ENCODE assay signal across 14 cellular contexts in genomic region chr2:66441651-66442365, GRCh38. TPM values are rescaled to one million over a fixed set of nuclear protein-coding genes. Genes with fewer than 3 reads are reported as not detected.
DNase-seq lines count a peak whose midpoint lies in the region; ATAC-seq, FAIRE-seq and TF ChIP-seq lines count a peak whose summit lies in the region.
"Had no signal": no experiment of that assay in that cellular context is flagged by ENCODE, and none has a peak within 500 bp of the region (broad histone marks: within the 10 kb centered on the region; RNA-seq: fewer than 3 reads in every experiment).

No MANE protein-coding gene starts in this region.

- H3K36me3 Mint-ChIP-seq in WTC11: no peaks in the 10 kb centered on the region
- H3K36me3 Mint-ChIP-seq: activated naive CD4-positive, alpha-beta T cell treated with anti-CD3 and anti-CD28 coated beads, Interleukin-2, amount 10 ng/mL, durations not matched to agents 7 days and 5 days had no signal

- peaks cover 100% of the 10 kb centered on the region for H3K27me3 Mint-ChIP-seq in WTC11 (ENCODE audit: low read depth)

- no peaks in the 10 kb centered on the region for H3K9me2 ChIP-seq in hepatocyte (replicated peaks; ENCODE audit: insufficient read depth)

- 62% methylated on average over 4 of the region's 4 CpGs for WGBS in hepatocyte (ENCODE audit: low lambda C conversion rate, missing lambda C conversion rate)
- 38% methylated on average over 4 of the region's 4 CpGs for WGBS in prostate gland

- H3K4me1 ChIP-seq in hepatocyte (ENCODE audit: insufficient read depth) (peaks cover 8% of the 10 kb centered on the region), prostate gland (replicated peaks) (no peaks in the 10 kb centered on the region)

- CTCF ChIA-PET in BJ (lab: Yijun Ruan, JAX) (no interaction called here), WTC11 (lab: Charles Lee) (interaction anchor here (1.6 kb wide), 1 partner anchor 15 kb away, joined by 3 read pairs; no protein-coding TSS in a partner anchor)

- H3K79me2 ChIP-seq in hepatocyte: peaks cover 100% of the 10 kb centered on the region

- H3K9me3 Mint-ChIP-seq in WTC11: no peaks in the 10 kb centered on the region
- H3K9me3 Mint-ChIP-seq: activated naive CD4-positive, alpha-beta T cell treated with anti-CD3 and anti-CD28 coated beads, Interleukin-2, amount 10 ng/mL, durations not matched to agents 7 days and 5 days; stimulated activated naive CD8-positive, alpha-beta T cell treated with anti-CD3 and anti-CD28 coated beads, Interleukin-15, amount 100 ng/mL, for 72 hours had no signal

- POLR2A ChIA-PET in BJ (lab: Charles Lee): interaction anchor here (0.6 kb wide), 1 partner anchor 1895 kb away, joined by 3 read pairs; no protein-coding TSS in a partner anchor
- POLR2A ChIA-PET in WTC11 (lab: Charles Lee): no interaction called here

- no peak for DNase-seq in BJ (ENCODE audit: low read depth)
- no peak for DNase-seq in WTC11 (ENCODE audit: low spot score)
- no peak for DNase-seq in hepatocyte (ENCODE audit: low spot score)
- DNase-seq in prostate gland (ENCODE audit: low spot score): no peak
- no peak for DNase-seq in NCI-H2196 (lab: John Stamatoyannopoulos, UW; ENCODE audit: unreplicated experiment)
- DNase-seq in GM12891 (ENCODE audit: insufficient read length, low spot score): no peak
- DNase-seq: activated naive CD4-positive, alpha-beta T cell treated with anti-CD3 and anti-CD28 coated beads, Interleukin-2, amount 10 ng/mL, durations not matched to agents 7 days and 5 days; NCI-H2171 treated with DMSO at 0.1 percent for 48 hours; stimulated activated CD4-positive, alpha-beta T cell treated with anti-CD3 and anti-CD28 coated beads, Interleukin-2, amount 100 ng/mL, for 48 hours; stimulated activated naive CD8-positive, alpha-beta T cell treated with anti-CD3 and anti-CD28 coated beads, Interleukin-15, amount 100 ng/mL, for 72 hours had no signal

- ATAC-seq in WTC11 (no peak), HG03175 (IDR thresholded peaks at IDR 0.05; ENCODE audit: unreplicated experiment) (no peak), HG03139 (IDR thresholded peaks at IDR 0.05; ENCODE audit: unreplicated experiment) (no peak)
- ATAC-seq: stimulated activated naive CD8-positive, alpha-beta T cell treated with anti-CD3 and anti-CD28 coated beads, Interleukin-15, amount 100 ng/mL, for 72 hours had no signal

- H3K9me3 ChIP-seq in hepatocyte (ENCODE audit: low read depth): no peaks in the 10 kb centered on the region
- no peaks in the 10 kb centered on the region for H3K9me3 ChIP-seq in prostate gland

- FAIRE-seq in GM12891 (lab: Jason Lieb, UNC): no peak

- H3K27ac ChIP-seq in hepatocyte (peak overlapping the region; percentile 93), prostate gland (peak overlapping the region; percentile 87 to 89)
- H3K27ac ChIP-seq: KMS-11 had no signal

- peaks cover 34% of the 10 kb centered on the region for H3K36me3 ChIP-seq in BJ (ENCODE audit: control insufficient read depth, insufficient read depth, low read length)
- no peaks in the 10 kb centered on the region for H3K36me3 ChIP-seq in hepatocyte (replicated peaks; ENCODE audit: insufficient read depth, low read depth)
- H3K36me3 ChIP-seq in prostate gland: no peaks in the 10 kb centered on the region

- TF ChIP-seq POLR2A in prostate gland (IDR thresholded peaks at IDR 0.05): no peak
- TF ChIP-seq POLR2A in GM12891 (IDR thresholded peaks at IDR 0.05; ENCODE audit: low read depth, low read length): no peak

- TF ChIP-seq CTCF in BJ (IDR thresholded peaks at IDR 0.05; ENCODE audit: insufficient read depth, low read depth, low read length) (no peak), WTC11 (IDR thresholded peaks at IDR 0.05) (no peak), hepatocyte (IDR thresholded peaks at IDR 0.05; ENCODE audit: poor library complexity) (no peak), prostate gland (IDR thresholded peaks at IDR 0.05) (no peak)

- H4K20me1 ChIP-seq in hepatocyte (ENCODE audit: insufficient read depth, poor library complexity, severe bottlenecking): no peaks in the 10 kb centered on the region

- H3K4me3 Mint-ChIP-seq in WTC11: peak overlapping the region; percentile 21; the same call in 1 of the 2 replicates
- H3K4me3 Mint-ChIP-seq: activated naive CD4-positive, alpha-beta T cell treated with anti-CD3 and anti-CD28 coated beads, Interleukin-2, amount 10 ng/mL, durations not matched to agents 7 days and 5 days; stimulated activated naive CD8-positive, alpha-beta T cell treated with anti-CD3 and anti-CD28 coated beads, Interleukin-15, amount 100 ng/mL, for 72 hours had no signal

- intact Hi-C loops in prostate gland (cut with DNase I): loop anchor here (10.0 kb wide), 1 partner anchor 1593 kb away; no protein-coding TSS in a partner anchor

- H3K4me1 Mint-ChIP-seq in WTC11: peaks cover 69% of the 10 kb centered on the region

- H3K27me3 ChIP-seq in BJ (ENCODE audit: control insufficient read depth, insufficient read depth, low read length) (no peaks in the 10 kb centered on the region), hepatocyte (no peaks in the 10 kb centered on the region), prostate gland (replicated peaks; ENCODE audit: insufficient read depth) (peaks cover 4% of the 10 kb centered on the region)

- no peak overlapping the region for H2AFZ ChIP-seq in hepatocyte

- H3K4me2 ChIP-seq in hepatocyte: peak overlapping the region; percentile 87
- H3K4me2 ChIP-seq: KMS-11 had no signal

- H3K4me3 ChIP-seq in BJ (ENCODE audit: low read depth, low read length) (peak overlapping the region; percentile 85), hepatocyte (peak overlapping the region; percentile 21), prostate gland (peak overlapping the region; percentile 0 to 47)

- H3K27ac Mint-ChIP-seq in WTC11: no peak overlapping the region
- H3K27ac Mint-ChIP-seq: activated naive CD4-positive, alpha-beta T cell treated with anti-CD3 and anti-CD28 coated beads, Interleukin-2, amount 10 ng/mL, durations not matched to agents 7 days and 5 days; stimulated activated naive CD8-positive, alpha-beta T cell treated with anti-CD3 and anti-CD28 coated beads, Interleukin-15, amount 100 ng/mL, for 72 hours had no signal

TF ChIP-seq in WTC11, 78 proteins besides CTCF, POLR2A, EP300 and RAD21 (continues in another document):
- TF ChIP-seq TP53 (CRISPR knock-in tag; IDR thresholded peaks at IDR 0.05) (no peak), PRDM15 (CRISPR knock-in tag; IDR thresholded peaks at IDR 0.05) (no peak)

TF ChIP-seq in GM12891, 5 proteins besides CTCF, POLR2A, EP300 and RAD21:
- TF ChIP-seq POU2F2 (IDR thresholded peaks at IDR 0.05; ENCODE audit: low read depth, low read length): no peak

RNA-seq across cellular contexts. Expression of gene MEIS1, which starts 6.9 kb away (rescaled TPM):
- 57.4 and 65.7 TPM in 2 replicates for polyA plus RNA-seq in BJ (2011; rRNA removed)
- 251 and 301 TPM in 2 replicates for polyA minus RNA-seq in BJ (2011; rRNA and poly(A)+ RNA removed)
- total RNA-seq in WTC11 (2021): 0.30 to 0.48 TPM (median 0.39 TPM) in 3 replicates
- 32.8 and 35.5 TPM in 2 replicates for total RNA-seq in hepatocyte
- 29.6 and 35.3 TPM in 2 replicates for polyA plus RNA-seq in hepatocyte
- total RNA-seq in prostate gland: 10 to 100 TPM; 15.4 to 23.7 TPM
- polyA plus RNA-seq in GM12891 (2012; ENCODE audit: low read depth, missing spikeins): not detected
- total RNA-seq: T-helper 2 cell treated with Interferon-gamma antibody and Interleukin-4, amounts not matched to agents 100 ng/mL and 5 ng/mL, for 36 hours had no signal

Comparison
In these comparisons a context has a peak if more than half of its experiments do, and no peak if none do; other contexts are left out.
1. H3K4me3 ChIP-seq: peak in every context shown above with its lines; median percentile 85 in BJ; 24 in prostate gland; 21 in hepatocyte.
2. RNA of gene MEIS1, which starts 6.9 kb away (total RNA-seq): 32.8 to 35.5 TPM in hepatocyte and 15.4 to 23.7 TPM in prostate gland; 0.30 to 0.48 TPM in WTC11; every median in the first group is over 10 times any median in the second.